ENCODE assay signal across 25 cellular contexts in genomic region chr1:187070076-187070475, GRCh38.
DNase-seq lines count a peak whose midpoint lies in the region; FAIRE-seq and TF ChIP-seq lines count a peak whose summit lies in the region.
"Had no signal": no experiment of that assay in that cellular context is flagged by ENCODE, and none has a peak within 500 bp of the region (broad histone marks: within the 10 kb centered on the region; RNA-seq: fewer than 3 reads in every experiment).

No MANE protein-coding gene starts in this region.

- no peak for TF ChIP-seq POLR2A in breast epithelium (IDR thresholded peaks at IDR 0.05)

- no peaks in the 10 kb centered on the region for H3K27me3 Mint-ChIP-seq in MCF 10A (ENCODE audit: insufficient read depth, unreplicated experiment)
- H3K27me3 Mint-ChIP-seq in chondrocyte (ENCODE audit: low read depth), result peaks cover 2% of the 10 kb centered on the region
- H3K27me3 Mint-ChIP-seq: dendritic cell treated with granulocyte-macrophage colony-stimulating factor and Interleukin-4, amounts not matched to agents 40 ng/mL and 50 ng/mL, for 4 days had no signal

- TF ChIP-seq CTCF in MCF 10A (IDR thresholded peaks at IDR 0.05; ENCODE audit: unreplicated experiment) (no peak), breast epithelium (IDR thresholded peaks at IDR 0.05) (no peak), epithelial cell of esophagus (IDR thresholded peaks at IDR 0.05; ENCODE audit: insufficient read depth, low read depth, low read length, missing control alignments) (no peak), chondrocyte (IDR thresholded peaks at IDR 0.05) (no peak), left ventricle myocardium inferior (IDR thresholded peaks at IDR 0.05; ENCODE audit: borderline replicate concordance) (no peak)

- H3K4me1 Mint-ChIP-seq in MCF 10A (ENCODE audit: insufficient read depth, unreplicated experiment) (no peaks in the 10 kb centered on the region), chondrocyte (ENCODE audit: low read depth) (no peaks in the 10 kb centered on the region)
- H3K4me1 Mint-ChIP-seq: activated naive CD8-positive, alpha-beta T cell treated with anti-CD3 and anti-CD28 coated beads for 36 hours had no signal

- POLR2A ChIA-PET in MCF 10A (lab: Yijun Ruan, JAX), result interaction anchor here (0.6 kb wide), 1 partner anchor 170 kb away, joined by 3 read pairs; no protein-coding TSS in a partner anchor

- no peak overlapping the region for H3K4me3 Mint-ChIP-seq in MCF 10A (ENCODE audit: unreplicated experiment)
- no peak overlapping the region for H3K4me3 Mint-ChIP-seq in chondrocyte (ENCODE audit: unreplicated experiment)
- H3K4me3 Mint-ChIP-seq: activated naive CD8-positive, alpha-beta T cell treated with anti-CD3 and anti-CD28 coated beads for 36 hours; dendritic cell treated with granulocyte-macrophage colony-stimulating factor and Interleukin-4, amounts not matched to agents 40 ng/mL and 50 ng/mL, for 4 days; WTC11 had no signal

- H3K27me3 ChIP-seq in breast epithelium (no peaks in the 10 kb centered on the region), left ventricle myocardium inferior (ENCODE audit: low read depth) (no peaks in the 10 kb centered on the region)
- H3K27me3 ChIP-seq: brain microvascular endothelial cell, gastroesophageal sphincter, left lung, pancreas, sigmoid colon, tibial nerve had no signal

- no peaks in the 10 kb centered on the region for H3K36me3 Mint-ChIP-seq in MCF 10A (ENCODE audit: insufficient read depth, unreplicated experiment)
- H3K36me3 Mint-ChIP-seq in chondrocyte (ENCODE audit: low read depth), result no peaks in the 10 kb centered on the region

- H3K36me3 ChIP-seq in breast epithelium (no peaks in the 10 kb centered on the region), left ventricle myocardium inferior (no peaks in the 10 kb centered on the region)
- H3K36me3 ChIP-seq: brain microvascular endothelial cell, gastroesophageal sphincter, left lung, pancreas, sigmoid colon, tibial nerve had no signal

- intact Hi-C loops in MCF 10A (cut with micrococcal nuclease), result no loop called here
- intact Hi-C loops in breast epithelium (cut with DNase I; ENCODE audit: low total_unique reads), result loop anchor here (5.0 kb wide), 1 partner anchor 358 kb away; no protein-coding TSS in a partner anchor
- intact Hi-C loops in left ventricle myocardium inferior (cut with micrococcal nuclease), result no loop called here

- DNase-seq in MCF 10A (ENCODE audit: unreplicated experiment), result peak; percentile 8
- no peak for DNase-seq in breast epithelium (ENCODE audit: low spot score in 2 of 2)
- peak; percentile 10 for DNase-seq in NCI-H748 treated with DMSO at 0.1 percent for 48 hours (lab: John Stamatoyannopoulos, UW)
- peak; percentile 73 for DNase-seq in epithelial cell of esophagus (ENCODE audit: low read depth)
- DNase-seq in urothelium cell line (ENCODE audit: low spot score), result peak; percentile 4
- DNase-seq in chondrocyte (ENCODE audit: low spot score), result no peak
- DNase-seq in NCI-H774 (lab: John Stamatoyannopoulos, UW), result no peak
- DNase-seq in left ventricle myocardium inferior, result no peak
- DNase-seq: activated CD8-positive, alpha-beta memory T cell treated with anti-CD3 and anti-CD28 coated beads for 24 hours; activated naive CD8-positive, alpha-beta T cell treated with anti-CD3 and anti-CD28 coated beads for 36 hours; brain microvascular endothelial cell; C1 segment of cervical spinal cord; left lung; NCI-H2171; pancreas; SHP77 treated with DMSO at 0.1 percent for 48 hours; sigmoid colon; stimulated activated naive CD8-positive, alpha-beta T cell treated with anti-CD3 and anti-CD28 coated beads, Interleukin-15, Interleukin-2, amounts not matched to agents 100 U/mL and 50 U/mL, for 24 hours; T-helper 2 cell had no signal

- no peaks in the 10 kb centered on the region for H3K9me3 Mint-ChIP-seq in MCF 10A (ENCODE audit: unreplicated experiment)
- peaks cover 8% of the 10 kb centered on the region for H3K9me3 Mint-ChIP-seq in chondrocyte (ENCODE audit: low read depth)
- H3K9me3 Mint-ChIP-seq: activated naive CD8-positive, alpha-beta T cell treated with anti-CD3 and anti-CD28 coated beads for 36 hours had no signal

- H3K9me3 ChIP-seq in breast epithelium (peaks cover 0 to 6% of the 10 kb centered on the region in 2 donors), left ventricle myocardium inferior (replicated peaks) (peaks cover 7% of the 10 kb centered on the region)
- H3K9me3 ChIP-seq: left lung, pancreas, sigmoid colon had no signal

- no peak overlapping the region for H3K4me3 ChIP-seq in breast epithelium
- no peak overlapping the region for H3K4me3 ChIP-seq in epithelial cell of esophagus (ENCODE audit: low read length)
- no peak overlapping the region for H3K4me3 ChIP-seq in left ventricle myocardium inferior
- H3K4me3 ChIP-seq: gastroesophageal sphincter, left lung, pancreas, sigmoid colon, tibial nerve had no signal

- no TSS peak for BruUV-seq in MCF 10A (replicated peaks; lab: Mats Ljungman, UMichigan)

- CTCF ChIA-PET in MCF 10A (lab: Yijun Ruan, JAX), result interaction anchor here (0.6 to 1.2 kb wide), 4 partner anchors 9 to 30 kb away, joined by 3 read pairs; no protein-coding TSS in a partner anchor

- no peak for FAIRE-seq in urothelium cell line (lab: Jason Lieb, UNC)
- FAIRE-seq: A204.1, endothelial cell of umbilical vein, pancreas had no signal

- H3K27ac ChIP-seq in breast epithelium (no peak overlapping the region), left ventricle myocardium inferior (replicated peaks) (no peak overlapping the region)
- H3K27ac ChIP-seq: brain microvascular endothelial cell, gastroesophageal sphincter, left lung, pancreas, sigmoid colon, tibial nerve had no signal

- no peaks in the 10 kb centered on the region for H3K4me1 ChIP-seq in breast epithelium
- H3K4me1 ChIP-seq in left ventricle myocardium inferior, result no peaks in the 10 kb centered on the region
- H3K4me1 ChIP-seq: gastroesophageal sphincter, left lung, pancreas, sigmoid colon, tibial nerve had no signal

- H3K27ac Mint-ChIP-seq in MCF 10A (ENCODE audit: low read depth, unreplicated experiment) (no peak overlapping the region), chondrocyte (ENCODE audit: unreplicated experiment) (no peak overlapping the region)
- H3K27ac Mint-ChIP-seq: activated naive CD8-positive, alpha-beta T cell treated with anti-CD3 and anti-CD28 coated beads for 36 hours; dendritic cell treated with granulocyte-macrophage colony-stimulating factor and Interleukin-4, amounts not matched to agents 40 ng/mL and 50 ng/mL, for 4 days; WTC11 had no signal

Comparison
In these comparisons a context has a peak if more than half of its experiments do, and no peak if none do; other contexts are left out.
1. DNase-seq: peak in MCF 10A (single experiment), NCI-H748 treated with DMSO at 0.1 percent for 48 hours (single experiment), epithelial cell of esophagus (single experiment) and urothelium cell line (single experiment); none in breast epithelium (0 of 2), chondrocyte (single experiment), NCI-H774 (single experiment) and left ventricle myocardium inferior (single experiment).